1 cellular context compared by ENCODE assay signal in genomic region chr3:177359601-177360357, GRCh38.
TF ChIP-seq lines count a peak whose summit lies in the region.

No MANE protein-coding gene starts in this region.

TF ChIP-seq in K562, 482 proteins besides CTCF, POLR2A, EP300 and RAD21 (continued from another document and continues in another):
- no peak for TF ChIP-seq ZNF655 (CRISPR knock-in tag; IDR thresholded peaks at IDR 0.05)
- TF ChIP-seq RBFOX2 (IDR thresholded peaks at IDR 0.05; ENCODE audit: low read depth, low read length) = peak; percentile 82
- no peak for TF ChIP-seq SRSF3 (IDR thresholded peaks at IDR 0.05; ENCODE audit: insufficient read depth, low read length)
- no peak for TF ChIP-seq ZFPM2 (CRISPR knock-in tag; IDR thresholded peaks at IDR 0.05)
- no peak for TF ChIP-seq ZNF696 (CRISPR knock-in tag; conservative IDR thresholded peaks at IDR 0.05)
- TF ChIP-seq KLF6 (CRISPR knock-in tag; IDR thresholded peaks at IDR 0.05; ENCODE audit: borderline replicate concordance) = no peak
- peak; percentile 72; the same call in 1 of the 2 replicates for TF ChIP-seq TEAD4 (IDR thresholded peaks at IDR 0.05; ENCODE audit: low read length)
- no peak for TF ChIP-seq TEAD4 (CRISPR knock-in tag; IDR thresholded peaks at IDR 0.05; ENCODE audit: borderline replicate concordance)
- TF ChIP-seq TEAD2 (tag; IDR thresholded peaks at IDR 0.05) = no peak
- no peak for TF ChIP-seq YBX1 (IDR thresholded peaks at IDR 0.05)
- TF ChIP-seq, protein P1, sequence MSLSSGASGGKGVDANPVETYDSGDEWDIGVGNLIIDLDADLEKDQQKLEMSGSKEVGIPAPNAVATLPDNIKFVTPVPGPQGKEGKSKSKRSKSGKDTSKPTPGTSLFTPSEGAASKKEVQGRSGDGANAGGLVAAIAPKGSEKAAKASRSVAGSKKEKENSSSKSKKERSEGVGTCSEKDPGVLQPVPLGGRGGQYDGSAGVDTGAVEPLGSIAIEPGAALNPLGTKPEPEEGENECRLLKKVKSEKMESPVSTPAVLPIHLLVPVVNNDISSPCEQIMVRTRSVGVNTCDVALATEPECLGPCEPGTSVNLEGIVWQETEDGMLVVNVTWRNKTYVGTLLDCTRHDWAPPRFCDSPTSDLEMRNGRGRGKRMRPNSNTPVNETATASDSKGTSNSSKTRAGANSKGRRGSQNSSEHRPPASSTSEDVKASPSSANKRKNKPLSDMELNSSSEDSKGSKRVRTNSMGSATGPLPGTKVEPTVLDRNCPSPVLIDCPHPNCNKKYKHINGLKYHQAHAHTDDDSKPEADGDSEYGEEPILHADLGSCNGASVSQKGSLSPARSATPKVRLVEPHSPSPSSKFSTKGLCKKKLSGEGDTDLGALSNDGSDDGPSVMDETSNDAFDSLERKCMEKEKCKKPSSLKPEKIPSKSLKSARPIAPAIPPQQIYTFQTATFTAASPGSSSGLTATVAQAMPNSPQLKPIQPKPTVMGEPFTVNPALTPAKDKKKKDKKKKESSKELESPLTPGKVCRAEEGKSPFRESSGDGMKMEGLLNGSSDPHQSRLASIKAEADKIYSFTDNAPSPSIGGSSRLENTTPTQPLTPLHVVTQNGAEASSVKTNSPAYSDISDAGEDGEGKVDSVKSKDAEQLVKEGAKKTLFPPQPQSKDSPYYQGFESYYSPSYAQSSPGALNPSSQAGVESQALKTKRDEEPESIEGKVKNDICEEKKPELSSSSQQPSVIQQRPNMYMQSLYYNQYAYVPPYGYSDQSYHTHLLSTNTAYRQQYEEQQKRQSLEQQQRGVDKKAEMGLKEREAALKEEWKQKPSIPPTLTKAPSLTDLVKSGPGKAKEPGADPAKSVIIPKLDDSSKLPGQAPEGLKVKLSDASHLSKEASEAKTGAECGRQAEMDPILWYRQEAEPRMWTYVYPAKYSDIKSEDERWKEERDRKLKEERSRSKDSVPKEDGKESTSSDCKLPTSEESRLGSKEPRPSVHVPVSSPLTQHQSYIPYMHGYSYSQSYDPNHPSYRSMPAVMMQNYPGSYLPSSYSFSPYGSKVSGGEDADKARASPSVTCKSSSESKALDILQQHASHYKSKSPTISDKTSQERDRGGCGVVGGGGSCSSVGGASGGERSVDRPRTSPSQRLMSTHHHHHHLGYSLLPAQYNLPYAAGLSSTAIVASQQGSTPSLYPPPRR (CRISPR knock-in tag; IDR thresholded peaks at IDR 0.05; ENCODE audit: borderline replicate concordance) = 0 out of 2 replicates have a peak, but pooled peaks have one; percentile 56
- peak; percentile 43 for TF ChIP-seq TAF1 (IDR thresholded peaks at IDR 0.05; ENCODE audit: control insufficient read depth, extremely low read depth, insufficient read depth, low read length, severe bottlenecking)
- TF ChIP-seq SIRT6 (IDR thresholded peaks at IDR 0.05; ENCODE audit: low read depth, low read length) = no peak
- TF ChIP-seq TCF7 (IDR thresholded peaks at IDR 0.05; ENCODE audit: borderline replicate concordance) = peak; percentile 84; the same call in 1 of the 2 replicates
- TF ChIP-seq ZNF445 (CRISPR knock-in tag; IDR thresholded peaks at IDR 0.05; ENCODE audit: low read depth) = no peak
- TF ChIP-seq YY1 (IDR thresholded peaks at IDR 0.05; ENCODE audit: borderline replicate concordance in 1 of 3, control insufficient read depth in 1 of 3, extremely low read depth in 1 of 3, insufficient read depth in 3 of 3, insufficient read length in 1 of 3, insufficient replicate concordance in 2 of 3, low read depth in 1 of 3, low read length in 2 of 3) = peak in 2 of 3 experiments; percentile 67 to 83
- TF ChIP-seq, protein P2, sequence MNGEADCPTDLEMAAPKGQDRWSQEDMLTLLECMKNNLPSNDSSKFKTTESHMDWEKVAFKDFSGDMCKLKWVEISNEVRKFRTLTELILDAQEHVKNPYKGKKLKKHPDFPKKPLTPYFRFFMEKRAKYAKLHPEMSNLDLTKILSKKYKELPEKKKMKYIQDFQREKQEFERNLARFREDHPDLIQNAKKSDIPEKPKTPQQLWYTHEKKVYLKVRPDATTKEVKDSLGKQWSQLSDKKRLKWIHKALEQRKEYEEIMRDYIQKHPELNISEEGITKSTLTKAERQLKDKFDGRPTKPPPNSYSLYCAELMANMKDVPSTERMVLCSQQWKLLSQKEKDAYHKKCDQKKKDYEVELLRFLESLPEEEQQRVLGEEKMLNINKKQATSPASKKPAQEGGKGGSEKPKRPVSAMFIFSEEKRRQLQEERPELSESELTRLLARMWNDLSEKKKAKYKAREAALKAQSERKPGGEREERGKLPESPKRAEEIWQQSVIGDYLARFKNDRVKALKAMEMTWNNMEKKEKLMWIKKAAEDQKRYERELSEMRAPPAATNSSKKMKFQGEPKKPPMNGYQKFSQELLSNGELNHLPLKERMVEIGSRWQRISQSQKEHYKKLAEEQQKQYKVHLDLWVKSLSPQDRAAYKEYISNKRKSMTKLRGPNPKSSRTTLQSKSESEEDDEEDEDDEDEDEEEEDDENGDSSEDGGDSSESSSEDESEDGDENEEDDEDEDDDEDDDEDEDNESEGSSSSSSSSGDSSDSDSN (IDR thresholded peaks at IDR 0.05; ENCODE audit: borderline replicate concordance in 1 of 2, low read depth in 2 of 2, low read length in 2 of 2) = peak in 1 of 2 experiments; percentile 30; a peak in 1 of 4 replicates
- no peak for TF ChIP-seq NR2F6 (CRISPR knock-in tag; IDR thresholded peaks at IDR 0.05)
- no peak for TF ChIP-seq PTBP1 (IDR thresholded peaks at IDR 0.05; ENCODE audit: low read depth, low read length)
- TF ChIP-seq JUN (IDR thresholded peaks at IDR 0.05; ENCODE audit: borderline replicate concordance, low read depth, low read length) = peak; percentile 97
- TF ChIP-seq JUN (CRISPR knock-in tag; IDR thresholded peaks at IDR 0.05; ENCODE audit: borderline replicate concordance) = peak; percentile 100
- TF ChIP-seq ZNF280B (CRISPR knock-in tag; IDR thresholded peaks at IDR 0.05) = no peak
- TF ChIP-seq MEIS2 (IDR thresholded peaks at IDR 0.05; ENCODE audit: partially characterized antibody) = peak; percentile 55
- TF ChIP-seq TAF9B (IDR thresholded peaks at IDR 0.05; ENCODE audit: partially characterized antibody) = peak; percentile 93
- TF ChIP-seq TCFL5 (CRISPR knock-in tag; conservative IDR thresholded peaks at IDR 0.05) = no peak
- TF ChIP-seq ZNF253 (CRISPR knock-in tag; conservative IDR thresholded peaks at IDR 0.05) = no peak
- TF ChIP-seq ZFP30 (CRISPR knock-in tag; IDR thresholded peaks at IDR 0.05; ENCODE audit: borderline replicate concordance) = no peak
- peak; percentile 80 for TF ChIP-seq MYC (IDR thresholded peaks at IDR 0.05; ENCODE audit: low read depth, low read length)
- no peak for TF ChIP-seq MYC (CRISPR knock-in tag; IDR thresholded peaks at IDR 0.05; ENCODE audit: borderline replicate concordance, low read depth)
- no peak for TF ChIP-seq PRMT5 (CRISPR knock-in tag; IDR thresholded peaks at IDR 0.05)
- no peak for TF ChIP-seq SIN3B (IDR thresholded peaks at IDR 0.05; ENCODE audit: low read depth)
- no peak for TF ChIP-seq POU5F1 (IDR thresholded peaks at IDR 0.05; ENCODE audit: borderline replicate concordance, low read depth, low read length, partially characterized antibody)
- no peak for TF ChIP-seq RFX1 (IDR thresholded peaks at IDR 0.05)
- TF ChIP-seq MAZ (CRISPR knock-in tag; conservative IDR thresholded peaks at IDR 0.05 in 1 of 2, IDR thresholded peaks at IDR 0.05 in 1 of 2) = peak; percentile 94 to 97
- TF ChIP-seq, protein P3, sequence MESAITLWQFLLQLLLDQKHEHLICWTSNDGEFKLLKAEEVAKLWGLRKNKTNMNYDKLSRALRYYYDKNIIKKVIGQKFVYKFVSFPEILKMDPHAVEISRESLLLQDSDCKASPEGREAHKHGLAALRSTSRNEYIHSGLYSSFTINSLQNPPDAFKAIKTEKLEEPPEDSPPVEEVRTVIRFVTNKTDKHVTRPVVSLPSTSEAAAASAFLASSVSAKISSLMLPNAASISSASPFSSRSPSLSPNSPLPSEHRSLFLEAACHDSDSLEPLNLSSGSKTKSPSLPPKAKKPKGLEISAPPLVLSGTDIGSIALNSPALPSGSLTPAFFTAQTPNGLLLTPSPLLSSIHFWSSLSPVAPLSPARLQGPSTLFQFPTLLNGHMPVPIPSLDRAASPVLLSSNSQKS (CRISPR knock-in tag; IDR thresholded peaks at IDR 0.05) = no peak
- no peak for TF ChIP-seq ZNF668 (CRISPR knock-in tag; IDR thresholded peaks at IDR 0.05)
- TF ChIP-seq L3MBTL2 (IDR thresholded peaks at IDR 0.05) = peak; percentile 38; the same call in 1 of the 2 replicates
- no peak for TF ChIP-seq ZC3H8 (IDR thresholded peaks at IDR 0.05)
- TF ChIP-seq RFX5 (IDR thresholded peaks at IDR 0.05; ENCODE audit: low read depth, low read length) = no peak
- TF ChIP-seq ZNF699 (CRISPR knock-in tag; IDR thresholded peaks at IDR 0.05; ENCODE audit: insufficient replicate concordance) = no peak
- TF ChIP-seq GTF3C2 (IDR thresholded peaks at IDR 0.05; ENCODE audit: borderline replicate concordance, extremely low read depth, insufficient read length) = no peak
- no peak for TF ChIP-seq THRAP3 (IDR thresholded peaks at IDR 0.05; ENCODE audit: borderline replicate concordance)
- no peak for TF ChIP-seq ZNF277 (CRISPR knock-in tag; IDR thresholded peaks at IDR 0.05; ENCODE audit: borderline replicate concordance)
- no peak for TF ChIP-seq ZNF143 (CRISPR knock-in tag; IDR thresholded peaks at IDR 0.05)
- no peak for TF ChIP-seq SPI1 (IDR thresholded peaks at IDR 0.05; ENCODE audit: borderline replicate concordance, low read depth, low read length)
- no peak for TF ChIP-seq NR4A1 (CRISPR knock-in tag; IDR thresholded peaks at IDR 0.05)
- TF ChIP-seq NR4A1 (tag; IDR thresholded peaks at IDR 0.05) = no peak
- TF ChIP-seq HDAC8 (tag; IDR thresholded peaks at IDR 0.05) = no peak
- no peak for TF ChIP-seq POLR3G (IDR thresholded peaks at IDR 0.05; ENCODE audit: extremely low read depth, insufficient read length, insufficient replicate concordance)
- TF ChIP-seq, protein P4, sequence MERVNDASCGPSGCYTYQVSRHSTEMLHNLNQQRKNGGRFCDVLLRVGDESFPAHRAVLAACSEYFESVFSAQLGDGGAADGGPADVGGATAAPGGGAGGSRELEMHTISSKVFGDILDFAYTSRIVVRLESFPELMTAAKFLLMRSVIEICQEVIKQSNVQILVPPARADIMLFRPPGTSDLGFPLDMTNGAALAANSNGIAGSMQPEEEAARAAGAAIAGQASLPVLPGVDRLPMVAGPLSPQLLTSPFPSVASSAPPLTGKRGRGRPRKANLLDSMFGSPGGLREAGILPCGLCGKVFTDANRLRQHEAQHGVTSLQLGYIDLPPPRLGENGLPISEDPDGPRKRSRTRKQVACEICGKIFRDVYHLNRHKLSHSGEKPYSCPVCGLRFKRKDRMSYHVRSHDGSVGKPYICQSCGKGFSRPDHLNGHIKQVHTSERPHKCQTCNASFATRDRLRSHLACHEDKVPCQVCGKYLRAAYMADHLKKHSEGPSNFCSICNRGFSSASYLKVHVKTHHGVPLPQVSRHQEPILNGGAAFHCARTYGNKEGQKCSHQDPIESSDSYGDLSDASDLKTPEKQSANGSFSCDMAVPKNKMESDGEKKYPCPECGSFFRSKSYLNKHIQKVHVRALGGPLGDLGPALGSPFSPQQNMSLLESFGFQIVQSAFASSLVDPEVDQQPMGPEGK (CRISPR knock-in tag; IDR thresholded peaks at IDR 0.05; ENCODE audit: borderline replicate concordance) = no peak
- no peak for TF ChIP-seq ARID2 (IDR thresholded peaks at IDR 0.05)
- no peak for TF ChIP-seq ZNF224 (CRISPR knock-in tag; IDR thresholded peaks at IDR 0.05)
- no peak for TF ChIP-seq SRSF9 (IDR thresholded peaks at IDR 0.05; ENCODE audit: borderline replicate concordance, low read depth, low read length)
- TF ChIP-seq DACH1 (IDR thresholded peaks at IDR 0.05; ENCODE audit: partially characterized antibody) = peak; percentile 71
